Comparison of ENCODE assay signal across 13 cellular contexts in the genomic region with DNA sequence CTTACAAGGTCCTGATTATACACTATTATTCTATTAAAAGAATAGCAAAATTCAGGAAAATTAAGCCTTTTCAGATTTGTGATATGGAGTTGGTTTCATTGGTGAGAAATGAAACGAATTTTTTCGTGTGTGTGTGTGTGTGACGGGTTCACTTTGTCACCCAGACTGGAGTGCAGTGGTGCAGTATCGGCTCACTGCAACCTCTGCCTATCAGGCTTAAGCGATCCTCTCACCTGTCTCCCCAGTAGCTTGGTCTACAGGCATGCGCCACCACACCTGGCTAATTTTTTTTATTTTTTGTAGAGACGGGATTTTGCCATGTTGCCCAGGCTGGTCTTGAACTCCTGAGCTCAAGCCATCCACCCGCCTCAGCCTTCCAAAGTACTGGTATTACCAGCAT. TPM values are rescaled to one million over a fixed set of nuclear protein-coding genes. Genes with fewer than 3 reads are reported as not detected.
"Had no signal": no experiment of that assay in that cellular context is flagged by ENCODE, and none has a peak within 500 bp of the region (broad histone marks: within the 10 kb centered on the region; RNA-seq: fewer than 3 reads in every experiment).

No MANE protein-coding gene starts in this region.

- DNase-seq: activated CD4-positive, alpha-beta T cell treated with anti-CD3 and anti-CD28 coated beads, Interleukin-2, amount 10 ng/mL, durations not matched to agents 7 days and 5 days; activated naive CD4-positive, alpha-beta T cell treated with anti-CD3 and anti-CD28 coated beads, Interleukin-2, amount 10 ng/mL, durations not matched to agents 7 days and 5 days; effector memory CD4-positive, alpha-beta T cell; foreskin melanocyte; left colon; naive B cell; ovary; stimulated activated naive B cell treated with anti-CD40 and anti-IgM and Interleukin-4, amounts not matched to agents 10 μg/mL and 1 μg/mL and 100 μg/mL, for 72 hours; thyroid gland had no signal

- H3K9me3 ChIP-seq: ovary, thyroid gland had no signal

- H3K27ac ChIP-seq: ovary, thyroid gland had no signal

- H3K4me3 Mint-ChIP-seq: activated CD4-positive, alpha-beta T cell treated with anti-CD3 and anti-CD28 coated beads, Interleukin-2, amount 10 ng/mL, durations not matched to agents 7 days and 5 days; activated naive CD4-positive, alpha-beta T cell treated with anti-CD3 and anti-CD28 coated beads, Interleukin-2, amount 10 ng/mL, durations not matched to agents 7 days and 5 days; dendritic cell treated with granulocyte-macrophage colony-stimulating factor and Interleukin-4, amounts not matched to agents 40 ng/mL and 50 ng/mL, for 4 days had no signal

- H3K27ac Mint-ChIP-seq: activated CD4-positive, alpha-beta T cell treated with anti-CD3 and anti-CD28 coated beads, Interleukin-2, amount 10 ng/mL, durations not matched to agents 7 days and 5 days; activated naive CD4-positive, alpha-beta T cell treated with anti-CD3 and anti-CD28 coated beads, Interleukin-2, amount 10 ng/mL, durations not matched to agents 7 days and 5 days; dendritic cell treated with granulocyte-macrophage colony-stimulating factor and Interleukin-4, amounts not matched to agents 40 ng/mL and 50 ng/mL, for 4 days had no signal

- H3K9me3 Mint-ChIP-seq: activated CD4-positive, alpha-beta T cell treated with anti-CD3 and anti-CD28 coated beads, Interleukin-2, amount 10 ng/mL, durations not matched to agents 7 days and 5 days; activated naive CD4-positive, alpha-beta T cell treated with anti-CD3 and anti-CD28 coated beads, Interleukin-2, amount 10 ng/mL, durations not matched to agents 7 days and 5 days; brain; dendritic cell treated with granulocyte-macrophage colony-stimulating factor and Interleukin-4, amounts not matched to agents 40 ng/mL and 50 ng/mL, for 4 days; naive B cell; stimulated activated naive B cell treated with anti-CD40 and anti-IgM and Interleukin-4, amounts not matched to agents 10 μg/mL and 1 μg/mL and 100 μg/mL, for 72 hours had no signal

- H3K4me3 ChIP-seq: ovary, thyroid gland had no signal

- H3K36me3 ChIP-seq: ovary had no signal

- H3K4me1 ChIP-seq: thyroid gland had no signal

- ATAC-seq: left colon; stimulated activated naive B cell treated with anti-CD40 and anti-IgM and Interleukin-4, amounts not matched to agents 10 μg/mL and 1 μg/mL and 100 μg/mL, for 72 hours had no signal

- H3K27me3 ChIP-seq: ovary, thyroid gland had no signal

- H3K27me3 Mint-ChIP-seq: activated CD4-positive, alpha-beta T cell treated with anti-CD3 and anti-CD28 coated beads, Interleukin-2, amount 10 ng/mL, durations not matched to agents 7 days and 5 days; activated naive CD4-positive, alpha-beta T cell treated with anti-CD3 and anti-CD28 coated beads, Interleukin-2, amount 10 ng/mL, durations not matched to agents 7 days and 5 days; brain; dendritic cell treated with granulocyte-macrophage colony-stimulating factor and Interleukin-4, amounts not matched to agents 40 ng/mL and 50 ng/mL, for 4 days; naive B cell; stimulated activated naive B cell treated with anti-CD40 and anti-IgM and Interleukin-4, amounts not matched to agents 10 μg/mL and 1 μg/mL and 100 μg/mL, for 72 hours had no signal

RNA-seq across cellular contexts. Expression of gene AMHR2, which starts 37.9 kb away (rescaled TPM):
- total RNA-seq: activated CD4-positive, alpha-beta T cell treated with anti-CD3 and anti-CD28 coated beads, Interleukin-2, amount 10 ng/mL, durations not matched to agents 7 days and 5 days; left colon; lung microvascular endothelial cell; T-helper 2 cell treated with Interferon-gamma antibody and Interleukin-4, amounts not matched to agents 100 ng/mL and 5 ng/mL, for 36 hours had no signal
